ENCODE assay signal across 13 cellular contexts in genomic region chr6:137882225-137882961, GRCh38. TPM values are rescaled to one million over a fixed set of nuclear protein-coding genes. Genes with fewer than 3 reads are reported as not detected.
DNase-seq lines count a peak whose midpoint lies in the region; ATAC-seq, FAIRE-seq and TF ChIP-seq lines count a peak whose summit lies in the region.
"Had no signal": no experiment of that assay in that cellular context is flagged by ENCODE, and none has a peak within 500 bp of the region (broad histone marks: within the 10 kb centered on the region; RNA-seq: fewer than 3 reads in every experiment).

No MANE protein-coding gene starts in this region.

- FAIRE-seq in GM12891 (lab: Jason Lieb, UNC), result no peak
- FAIRE-seq in small intestine (lab: Jason Lieb, UNC), result no peak

- POLR2A ChIA-PET in activated naive CD8-positive, alpha-beta T cell treated with anti-CD3 and anti-CD28 coated beads, Interleukin-2, amount 10 ng/mL, durations not matched to agents 7 days and 5 days (lab: Charles Lee), result interaction anchor here (1.0 to 2.6 kb wide), 3 partner anchors 11 to 93 kb away, joined by 3 to 15 read pairs (median 3); partner anchors contain the start of gene TNFAIP3

- H3K27me3 ChIP-seq in small intestine (ENCODE audit: control insufficient read depth in 2 of 2, insufficient read depth in 2 of 2, low read length in 2 of 2), result no peaks in the 10 kb centered on the region
- no peaks in the 10 kb centered on the region for H3K27me3 ChIP-seq in gastrocnemius medialis
- H3K27me3 ChIP-seq: vagina had no signal

- H3K4me1 ChIP-seq in small intestine (ENCODE audit: control insufficient read depth in 2 of 2, insufficient read depth in 1 of 2, low read depth in 1 of 2, low read length in 1 of 2) (no peaks in the 10 kb centered on the region), gastrocnemius medialis (no peaks in the 10 kb centered on the region)
- H3K4me1 ChIP-seq: vagina had no signal

- no peak overlapping the region for H3K27ac ChIP-seq in small intestine (ENCODE audit: low read depth in 1 of 2, low read length in 1 of 2)
- H3K27ac ChIP-seq in gastrocnemius medialis, result no peak overlapping the region
- H3K27ac ChIP-seq: vagina had no signal

- H3K4me3 ChIP-seq in NB4 (ENCODE audit: low read depth, low read length) (no peak overlapping the region), small intestine (ENCODE audit: low read depth in 1 of 2, low read length in 2 of 2) (no peak overlapping the region), gastrocnemius medialis (no peak overlapping the region)
- H3K4me3 ChIP-seq: vagina had no signal

- TF ChIP-seq POLR2A in GM12891 (IDR thresholded peaks at IDR 0.05; ENCODE audit: low read depth, low read length) (peak; percentile 55; the same call in 1 of the 2 replicates), NB4 (IDR thresholded peaks at IDR 0.05; ENCODE audit: extremely low read depth, insufficient read length) (no peak), gastrocnemius medialis (IDR thresholded peaks at IDR 0.05) (no peak)

- peaks cover 31% of the 10 kb centered on the region for H3K4me1 Mint-ChIP-seq in activated naive CD8-positive, alpha-beta T cell treated with anti-CD3 and anti-CD28 coated beads, Interleukin-2, amount 10 ng/mL, durations not matched to agents 7 days and 5 days
- H3K4me1 Mint-ChIP-seq in natural killer cell, result peaks cover 25 to 46% of the 10 kb centered on the region in 2 donors

- H3K36me3 ChIP-seq in small intestine (ENCODE audit: control insufficient read depth in 2 of 2, insufficient read depth in 2 of 2, low read length in 2 of 2) (peaks cover 21 to 37% of the 10 kb centered on the region in 2 donors), gastrocnemius medialis (peaks cover 5 to 55% of the 10 kb centered on the region in 2 donors)

- TF ChIP-seq CTCF in NB4 (IDR thresholded peaks at IDR 0.05; ENCODE audit: low read depth, low read length) (no peak), natural killer cell (IDR thresholded peaks at IDR 0.05) (no peak), gastrocnemius medialis (IDR thresholded peaks at IDR 0.05 in 4 of 5, conservative IDR thresholded peaks at IDR 0.05 in 1 of 5) (no peak)

- 89 to 94% (median 92%) methylated on average over 2 of the region's 2 CpGs for whole genome bisulfite sequencing in small intestine, 3 donors

- H3K36me3 Mint-ChIP-seq in activated naive CD8-positive, alpha-beta T cell treated with anti-CD3 and anti-CD28 coated beads, Interleukin-2, amount 10 ng/mL, durations not matched to agents 7 days and 5 days, result peaks cover 41% of the 10 kb centered on the region
- H3K36me3 Mint-ChIP-seq in natural killer cell, result peaks cover 11% of the 10 kb centered on the region

- ATAC-seq in activated naive CD8-positive, alpha-beta T cell treated with anti-CD3 and anti-CD28 coated beads, Interleukin-2, amount 10 ng/mL, durations not matched to agents 7 days and 5 days (ENCODE audit: low read depth), result peak; percentile 31
- ATAC-seq in natural killer cell (peak; percentile 17 to 42 (median 36)), gastrocnemius medialis (no peak), GM19452 (IDR thresholded peaks at IDR 0.05; ENCODE audit: unreplicated experiment) (no peak)

- peaks cover 7% of the 10 kb centered on the region for H3K9me3 Mint-ChIP-seq in activated naive CD8-positive, alpha-beta T cell treated with anti-CD3 and anti-CD28 coated beads, Interleukin-2, amount 10 ng/mL, durations not matched to agents 7 days and 5 days
- H3K9me3 Mint-ChIP-seq in natural killer cell, result no peaks in the 10 kb centered on the region

- H3K27ac Mint-ChIP-seq in activated naive CD8-positive, alpha-beta T cell treated with anti-CD3 and anti-CD28 coated beads, Interleukin-2, amount 10 ng/mL, durations not matched to agents 7 days and 5 days, result peak overlapping the region; percentile 72
- peak overlapping the region; percentile 77 to 89 for H3K27ac Mint-ChIP-seq in natural killer cell

- in situ Hi-C loops in gastrocnemius medialis (cut with MboI; ENCODE audit: low sequenced_read_pairs in 4 of 4), result no loop called here

- DNase-seq in GM12891 (ENCODE audit: insufficient read length, low spot score) (no peak), NB4 (ENCODE audit: low read depth) (peak; percentile 85), natural killer cell (no peak), small intestine (no peak), gastrocnemius medialis (no peak), dermis blood vessel endothelial cell (no peak)
- DNase-seq in activated naive CD8-positive, alpha-beta T cell treated with anti-CD3 and anti-CD28 coated beads, Interleukin-2, amount 10 ng/mL, durations not matched to agents 7 days and 5 days, result no peak
- DNase-seq: anterior cingulate cortex; EL; NCI-H1436 treated with DMSO at 0.1 percent for 48 hours; stimulated activated CD4-positive, alpha-beta T cell treated with anti-CD3 and anti-CD28 coated beads, Interleukin-1b, Interleukin-23, amount 100 ng/mL, for 48 hours had no signal

- H3K9me3 ChIP-seq in small intestine (ENCODE audit: control insufficient read depth, low read depth), result no peaks in the 10 kb centered on the region
- no peaks in the 10 kb centered on the region for H3K9me3 ChIP-seq in gastrocnemius medialis
- H3K9me3 ChIP-seq: vagina had no signal

- intact Hi-C loops in natural killer cell (cut with micrococcal nuclease), result no loop called here
- intact Hi-C loops in gastrocnemius medialis (cut with DNase I; ENCODE audit: low total_unique reads), result no loop called here

- H3K4me3 Mint-ChIP-seq in activated naive CD8-positive, alpha-beta T cell treated with anti-CD3 and anti-CD28 coated beads, Interleukin-2, amount 10 ng/mL, durations not matched to agents 7 days and 5 days, result no peak overlapping the region
- H3K4me3 Mint-ChIP-seq in natural killer cell, result peak overlapping the region; percentile 45

- no peaks in the 10 kb centered on the region for H3K27me3 Mint-ChIP-seq in activated naive CD8-positive, alpha-beta T cell treated with anti-CD3 and anti-CD28 coated beads, Interleukin-2, amount 10 ng/mL, durations not matched to agents 7 days and 5 days
- H3K27me3 Mint-ChIP-seq in natural killer cell (ENCODE audit: low read depth in 2 of 2), result no peaks in the 10 kb centered on the region

TF ChIP-seq in GM12891, 5 proteins besides CTCF, POLR2A, EP300 and RAD21:
- no peak for TF ChIP-seq PAX5 (IDR thresholded peaks at IDR 0.05; ENCODE audit: insufficient read depth, low read length, severe bottlenecking)
- TF ChIP-seq POU2F2 (IDR thresholded peaks at IDR 0.05; ENCODE audit: low read depth, low read length), result no peak; the same call in 1 of the 2 replicates
- TF ChIP-seq TAF1 (IDR thresholded peaks at IDR 0.05; ENCODE audit: low read depth, low read length), result no peak
- TF ChIP-seq SPI1 (IDR thresholded peaks at IDR 0.05; ENCODE audit: low read depth, low read length), result no peak
- TF ChIP-seq POLR2AphosphoS5 (IDR thresholded peaks at IDR 0.05; ENCODE audit: low read depth, low read length), result peak; percentile 82

RNA-seq across cellular contexts. Expression of gene TNFAIP3, which starts 15.3 kb away (rescaled TPM):
- polyA plus RNA-seq in GM12891 (2012; ENCODE audit: low read depth, missing spikeins), result 120 TPM
- total RNA-seq in activated naive CD8-positive, alpha-beta T cell treated with anti-CD3 and anti-CD28 coated beads, Interleukin-2, amount 10 ng/mL, durations not matched to agents 7 days and 5 days, result 10 to 100 TPM; 88.6 to 89.5 TPM
- total RNA-seq in natural killer cell, result 1,000 to 10,000 TPM; 1,163 to 1,298 (median 1,241) TPM
- 10 to 100 TPM; 10.8 to 16.1 (median 14.5) TPM for polyA plus RNA-seq in small intestine
- total RNA-seq in gastrocnemius medialis, result 1 to 10 TPM; 2.6 to 7.1 (median 4.7) TPM
- total RNA-seq in dermis blood vessel endothelial cell, result 5.4 and 13.4 TPM in 2 replicates

Comparison
In these comparisons a context has a peak if more than half of its experiments do, and no peak if none do; other contexts are left out.
1. ATAC-seq: peak in activated naive CD8-positive, alpha-beta T cell treated with anti-CD3 and anti-CD28 coated beads, Interleukin-2, amount 10 ng/mL, durations not matched to agents 7 days and 5 days (single experiment) and natural killer cell (3 of 3); none in gastrocnemius medialis (0 of 2) and GM19452 (single experiment).
2. RNA of gene TNFAIP3, which starts 15.3 kb away (total RNA-seq): 1,163 to 1,298 TPM in natural killer cell; 88.6 to 89.5 TPM in activated naive CD8-positive, alpha-beta T cell treated with anti-CD3 and anti-CD28 coated beads, Interleukin-2, amount 10 ng/mL, durations not matched to agents 7 days and 5 days, 5.4 to 13.4 TPM in dermis blood vessel endothelial cell and 2.6 to 7.1 TPM in gastrocnemius medialis; every median in the first group is over 10 times any median in the second.